ENCODE assay signal across 8 cellular contexts in genomic region chr11:96267490-96268010, GRCh38.
DNase-seq lines count a peak whose midpoint lies in the region; ATAC-seq and TF ChIP-seq lines count a peak whose summit lies in the region.

No MANE protein-coding gene starts in this region.

- no peaks in the 10 kb centered on the region for H3K36me3 ChIP-seq in thyroid gland

- DNase-seq in T-helper 17 cell: no peak
- DNase-seq in germinal center (ENCODE audit: low spot score): peak; percentile 28
- DNase-seq in thyroid gland: no peak
- no peak for DNase-seq in C1 segment of cervical spinal cord (lab: John Stamatoyannopoulos, UW)
- DNase-seq in endothelial cell (ENCODE audit: low spot score): no peak
- no peak for DNase-seq in NCI-H2171 treated with DMSO at 0.1 percent for 48 hours (lab: John Stamatoyannopoulos, UW)

- peaks cover 41 to 59% of the 10 kb centered on the region in 2 donors for H3K4me1 ChIP-seq in thyroid gland

- TF ChIP-seq POLR2A in thyroid gland (IDR thresholded peaks at IDR 0.05): no peak

- H3K27me3 ChIP-seq in thyroid gland: no peaks in the 10 kb centered on the region

- intact Hi-C loops in thyroid gland (cut with DNase I): no loop called here

- H3K9me3 ChIP-seq in T-helper 17 cell (ENCODE audit: control insufficient read depth, low read length, poor library complexity, severe bottlenecking) (peaks cover 5% of the 10 kb centered on the region), thyroid gland (no peaks in the 10 kb centered on the region)

- TF ChIP-seq CTCF in thyroid gland (IDR thresholded peaks at IDR 0.05) (no peak), endothelial cell (IDR thresholded peaks at IDR 0.05; ENCODE audit: unreplicated experiment) (no peak)

- ATAC-seq in GM18858 (IDR thresholded peaks at IDR 0.05; ENCODE audit: unreplicated experiment): peak; percentile 95
- peak; percentile 97 for ATAC-seq in HG02623 (IDR thresholded peaks at IDR 0.05; ENCODE audit: unreplicated experiment)
- peak; percentile 93 for ATAC-seq in T-helper 17 cell

- H3K36me3 Mint-ChIP-seq in T-helper 17 cell (ENCODE audit: low read depth): peaks cover 13% of the 10 kb centered on the region
- H3K36me3 Mint-ChIP-seq in endothelial cell (ENCODE audit: low read depth, unreplicated experiment): peaks cover 5% of the 10 kb centered on the region

- H3K9me3 Mint-ChIP-seq in endothelial cell (ENCODE audit: unreplicated experiment): no peaks in the 10 kb centered on the region

- no peaks in the 10 kb centered on the region for H3K27me3 Mint-ChIP-seq in T-helper 17 cell
- H3K27me3 Mint-ChIP-seq in endothelial cell (ENCODE audit: unreplicated experiment): peaks cover 1% of the 10 kb centered on the region

- H3K4me3 ChIP-seq in thyroid gland (replicated peaks in 1 of 3): no peak overlapping the region

- peak overlapping the region; percentile 35 to 77 (median 43) for H3K27ac ChIP-seq in thyroid gland

- H3K27ac Mint-ChIP-seq in T-helper 17 cell (peak overlapping the region; percentile 90), endothelial cell (ENCODE audit: unreplicated experiment) (no peak overlapping the region)

- H3K4me3 Mint-ChIP-seq in T-helper 17 cell (peak overlapping the region; percentile 80), endothelial cell (ENCODE audit: unreplicated experiment) (no peak overlapping the region)

- WGBS in thyroid gland, 2 donors: 62 to 82% methylated on average over 2 of the region's 2 CpGs

- peaks cover 46% of the 10 kb centered on the region for H3K4me1 Mint-ChIP-seq in T-helper 17 cell
- H3K4me1 Mint-ChIP-seq in endothelial cell (ENCODE audit: unreplicated experiment): peaks cover 6% of the 10 kb centered on the region
